ENCODE assay signal across 9 cellular contexts in the genomic region with DNA sequence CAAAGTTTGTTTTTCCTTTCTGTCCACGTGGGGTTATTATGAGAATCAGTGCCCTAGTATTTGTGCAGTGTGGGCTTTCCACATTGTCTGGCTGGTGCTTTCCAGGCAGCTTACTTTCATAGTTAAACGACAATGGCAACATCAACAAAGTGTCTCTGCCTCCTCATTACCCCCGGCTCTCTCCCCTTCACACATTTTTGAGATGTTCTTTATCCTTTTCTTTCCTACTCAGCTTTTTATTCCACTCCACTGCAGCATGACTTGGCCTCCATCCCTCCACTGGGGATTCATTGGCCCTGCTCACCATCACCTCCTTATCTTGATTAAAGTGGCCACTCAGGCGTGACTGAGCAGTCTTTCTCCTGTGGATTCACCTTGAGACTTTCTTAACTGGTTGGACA. TPM values are rescaled to one million over a fixed set of nuclear protein-coding genes. Genes with fewer than 3 reads are reported as not detected.
DNase-seq lines count a peak whose midpoint lies in the region; ATAC-seq and TF ChIP-seq lines count a peak whose summit lies in the region.
"Had no signal": no experiment of that assay in that cellular context is flagged by ENCODE, and none has a peak within 500 bp of the region (broad histone marks: within the 10 kb centered on the region; RNA-seq: fewer than 3 reads in every experiment).

No MANE protein-coding gene starts in this region.

- intact Hi-C loops in esophagus muscularis mucosa (cut with DNase I) = no loop called here
- intact Hi-C loops in activated CD8-positive, alpha-beta T cell treated with anti-CD3 and anti-CD28 coated beads for 36 hours (cut with micrococcal nuclease) = no loop called here

- no peaks in the 10 kb centered on the region for H3K9me3 Mint-ChIP-seq in neural progenitor cell
- H3K9me3 Mint-ChIP-seq in activated CD8-positive, alpha-beta T cell treated with anti-CD3 and anti-CD28 coated beads for 36 hours = no peaks in the 10 kb centered on the region
- H3K9me3 Mint-ChIP-seq: activated B cell treated with CpG ODN at 0.5 μM for 24 hours had no signal

- H3K36me3 Mint-ChIP-seq in neural progenitor cell = peaks cover 17% of the 10 kb centered on the region
- H3K36me3 Mint-ChIP-seq in activated CD8-positive, alpha-beta T cell treated with anti-CD3 and anti-CD28 coated beads for 36 hours (ENCODE audit: low read depth) = peaks cover 7% of the 10 kb centered on the region

- CTCF ChIA-PET in activated CD8-positive, alpha-beta T cell treated with anti-CD3 and anti-CD28 coated beads for 36 hours (lab: Charles Lee) = interaction anchor here (0.9 kb wide), 1 partner anchor 11 kb away, joined by 4 read pairs; no protein-coding TSS in a partner anchor

- H3F3A ChIP-seq in neural progenitor cell (ENCODE audit: low read depth) = peaks cover 17% of the 10 kb centered on the region

- peaks cover 3% of the 10 kb centered on the region for H3K27me3 Mint-ChIP-seq in neural progenitor cell (ENCODE audit: insufficient read depth, low read depth)
- H3K27me3 Mint-ChIP-seq in activated CD8-positive, alpha-beta T cell treated with anti-CD3 and anti-CD28 coated beads for 36 hours = no peaks in the 10 kb centered on the region
- H3K27me3 Mint-ChIP-seq: activated B cell treated with CpG ODN at 0.5 μM for 24 hours had no signal

- H3K36me3 ChIP-seq in ACC112 (ENCODE audit: insufficient read depth, low read length) = no peaks in the 10 kb centered on the region
- H3K36me3 ChIP-seq in esophagus muscularis mucosa = no peaks in the 10 kb centered on the region
- H3K36me3 ChIP-seq in neural progenitor cell = no peaks in the 10 kb centered on the region

- TF ChIP-seq EP300 in esophagus muscularis mucosa (IDR thresholded peaks at IDR 0.05) = no peak

- H3K9ac ChIP-seq in neural progenitor cell = no peak overlapping the region

- H3K27ac ChIP-seq in ACC112 (ENCODE audit: low read depth, low read length) = peak overlapping the region; percentile 76
- peak overlapping the region; percentile 77 to 87 (median 84) for H3K27ac ChIP-seq in esophagus muscularis mucosa (replicated peaks in 1 of 4)
- H3K27ac ChIP-seq in neural progenitor cell = peak overlapping the region; percentile 4

- peaks cover 34% of the 10 kb centered on the region for H3K4me1 Mint-ChIP-seq in neural progenitor cell
- peaks cover 48% of the 10 kb centered on the region for H3K4me1 Mint-ChIP-seq in activated CD8-positive, alpha-beta T cell treated with anti-CD3 and anti-CD28 coated beads for 36 hours (ENCODE audit: low read depth)

- no peak overlapping the region for H3K4me3 Mint-ChIP-seq in neural progenitor cell
- H3K4me3 Mint-ChIP-seq in activated CD8-positive, alpha-beta T cell treated with anti-CD3 and anti-CD28 coated beads for 36 hours = no peak overlapping the region
- H3K4me3 Mint-ChIP-seq: activated B cell treated with CpG ODN at 0.5 μM for 24 hours had no signal

- H3K27me3 ChIP-seq in ACC112 (ENCODE audit: insufficient read depth, low read length) (no peaks in the 10 kb centered on the region), esophagus muscularis mucosa (no peaks in the 10 kb centered on the region), neural progenitor cell (no peaks in the 10 kb centered on the region)

- H3K4me3 ChIP-seq in ACC112 (ENCODE audit: low read depth, low read length) = peak overlapping the region; percentile 61
- H3K4me3 ChIP-seq in esophagus muscularis mucosa = peak overlapping the region in 3 of 4 donors; percentile 3 to 28 (median 11)
- H3K4me3 ChIP-seq in neural progenitor cell = no peak overlapping the region

- POLR2A ChIA-PET in activated CD8-positive, alpha-beta T cell treated with anti-CD3 and anti-CD28 coated beads for 36 hours (lab: Charles Lee) = no interaction called here

- peaks cover 70% of the 10 kb centered on the region for H4K20me1 ChIP-seq in neural progenitor cell (ENCODE audit: low read depth)

- H3K79me2 ChIP-seq in ACC112 (ENCODE audit: control insufficient read depth, insufficient read depth, low read length, unreplicated experiment) (peaks cover 54% of the 10 kb centered on the region), neural progenitor cell (ENCODE audit: low read depth) (peaks cover 88% of the 10 kb centered on the region)

- TF ChIP-seq CTCF in esophagus muscularis mucosa (IDR thresholded peaks at IDR 0.05) (no peak), neural progenitor cell (IDR thresholded peaks at IDR 0.05) (no peak)
- TF ChIP-seq CTCF in activated CD8-positive, alpha-beta T cell treated with anti-CD3 and anti-CD28 coated beads for 36 hours (IDR thresholded peaks at IDR 0.05) = no peak

- H3K9me3 ChIP-seq in esophagus muscularis mucosa (no peaks in the 10 kb centered on the region), neural progenitor cell (ENCODE audit: low read depth) (no peaks in the 10 kb centered on the region)

- H3K4me1 ChIP-seq in ACC112 (ENCODE audit: control insufficient read depth, insufficient read depth, low read length, unreplicated experiment) = peaks cover 37% of the 10 kb centered on the region
- peaks cover 80 to 93% (median 91%) of the 10 kb centered on the region in 4 donors for H3K4me1 ChIP-seq in esophagus muscularis mucosa
- H3K4me1 ChIP-seq in neural progenitor cell = peaks cover 15% of the 10 kb centered on the region

- peak overlapping the region; percentile 11 for H3K27ac Mint-ChIP-seq in neural progenitor cell
- H3K27ac Mint-ChIP-seq in activated CD8-positive, alpha-beta T cell treated with anti-CD3 and anti-CD28 coated beads for 36 hours = no peak overlapping the region
- H3K27ac Mint-ChIP-seq: activated B cell treated with CpG ODN at 0.5 μM for 24 hours had no signal

- H2AFZ ChIP-seq in ACC112 (ENCODE audit: low read length, unreplicated experiment) = no peak overlapping the region
- H2AFZ ChIP-seq in neural progenitor cell (replicated peaks) = no peak overlapping the region

- no peak for TF ChIP-seq POLR2A in esophagus muscularis mucosa (IDR thresholded peaks at IDR 0.05; ENCODE audit: low read depth)

- H3K4me2 ChIP-seq in neural progenitor cell = peak overlapping the region; percentile 56

- DNase-seq in NCI-H69 (lab: John Stamatoyannopoulos, UW) (peak; percentile 14), esophagus muscularis mucosa (ENCODE audit: extremely low spot score) (no peak), neural progenitor cell (ENCODE audit: low spot score) (peak; percentile 54), NCI-H128 (lab: John Stamatoyannopoulos, UW; ENCODE audit: unreplicated experiment) (no peak), dedifferentiated amniotic fluid mesenchymal stem cell (ENCODE audit: extremely low spot score) (no peak), NOMO-1 treated with dmso at 0.1 percent for 144 hours (lab: John Stamatoyannopoulos, UW; ENCODE audit: unreplicated experiment) (no peak)
- no peak for DNase-seq in activated CD8-positive, alpha-beta T cell treated with anti-CD3 and anti-CD28 coated beads for 36 hours
- DNase-seq: activated B cell treated with CpG ODN at 0.5 μM for 24 hours had no signal

- WGBS in esophagus muscularis mucosa = 10% methylated on average over 4 of the region's 4 CpGs

- ATAC-seq in activated CD8-positive, alpha-beta T cell treated with anti-CD3 and anti-CD28 coated beads for 36 hours = no peak

RNA-seq across cellular contexts. Expression of gene SPECC1L, which starts 19.1 kb away (rescaled TPM):
- total RNA-seq in esophagus muscularis mucosa = 100 to 1,000 TPM in 2 of 4 donors, 10 to 100 TPM in 2; 63.6 to 116 (median 90.1) TPM
- 35.8 and 48.9 TPM in 2 replicates for total RNA-seq in neural progenitor cell (ENCODE audit: low replicate concordance)
- 10 to 100 TPM; 38.9 to 39.0 TPM for total RNA-seq in activated CD8-positive, alpha-beta T cell treated with anti-CD3 and anti-CD28 coated beads for 36 hours

RNA-seq across cellular contexts. Expression of gene GGT5, which starts 44.9 kb away (rescaled TPM):
- total RNA-seq in esophagus muscularis mucosa = 10 to 100 TPM; 15.4 to 59.2 (median 37.2) TPM
- total RNA-seq in neural progenitor cell (ENCODE audit: low replicate concordance) = not detected in 2 replicates
- total RNA-seq in activated CD8-positive, alpha-beta T cell treated with anti-CD3 and anti-CD28 coated beads for 36 hours = not detected
- total RNA-seq: activated B cell treated with CpG ODN at 0.5 μM for 24 hours had no signal

Comparison
In these comparisons a context has a peak if more than half of its experiments do, and no peak if none do; other contexts are left out.
1. H3K27ac ChIP-seq: peak in every context shown above with its lines; median percentile 84 in esophagus muscularis mucosa; 76 in ACC112; 4 in neural progenitor cell.
2. DNase-seq: peak in NCI-H69 (single experiment) and neural progenitor cell (single experiment); none in esophagus muscularis mucosa (single experiment), NCI-H128 (single experiment), dedifferentiated amniotic fluid mesenchymal stem cell (single experiment), NOMO-1 treated with dmso at 0.1 percent for 144 hours (single experiment) and activated CD8-positive, alpha-beta T cell treated with anti-CD3 and anti-CD28 coated beads for 36 hours (single experiment).
3. RNA of gene GGT5, which starts 44.9 kb away (total RNA-seq): 15.4 to 59.2 TPM in esophagus muscularis mucosa; not detected in activated CD8-positive, alpha-beta T cell treated with anti-CD3 and anti-CD28 coated beads for 36 hours and not detected in neural progenitor cell; every median in the first group is over 10 times any median in the second.